Comparison of ENCODE assay signal across 8 cellular contexts in genomic region chr21:25421327-25422028, GRCh38.
DNase-seq lines count a peak whose midpoint lies in the region; ATAC-seq and TF ChIP-seq lines count a peak whose summit lies in the region.

No MANE protein-coding gene starts in this region.

- no peak overlapping the region for H3K9ac ChIP-seq in fibroblast of lung (ENCODE audit: insufficient read depth, low read length)

- H3K79me2 ChIP-seq in fibroblast of lung (ENCODE audit: control insufficient read depth, insufficient read depth, low read length): no peaks in the 10 kb centered on the region

- H3K36me3 Mint-ChIP-seq in activated CD4-positive, alpha-beta memory T cell treated with anti-CD3 and anti-CD28 coated beads for 36 hours: peaks cover 3% of the 10 kb centered on the region

- H3K4me3 ChIP-seq in BJ (ENCODE audit: low read depth, low read length): no peak overlapping the region
- no peak overlapping the region for H3K4me3 ChIP-seq in fibroblast of lung (replicated peaks in 1 of 4; ENCODE audit: control extremely low read depth in 1 of 4, insufficient read depth in 1 of 4, low read depth in 3 of 4, low read length in 4 of 4)

- no peaks in the 10 kb centered on the region for H3K4me1 ChIP-seq in fibroblast of lung (ENCODE audit: control insufficient read depth, extremely low read depth, insufficient read depth, low read length)

- no peaks in the 10 kb centered on the region for H3K9me3 ChIP-seq in fibroblast of lung (ENCODE audit: control insufficient read depth, insufficient read depth, low read depth, low read length)

- no peaks in the 10 kb centered on the region for H3K9me3 Mint-ChIP-seq in activated CD4-positive, alpha-beta memory T cell treated with anti-CD3 and anti-CD28 coated beads for 36 hours

- H3K27ac ChIP-seq in fibroblast of lung (ENCODE audit: insufficient read depth, low read length): no peak overlapping the region

- H3K4me1 Mint-ChIP-seq in activated CD4-positive, alpha-beta memory T cell treated with anti-CD3 and anti-CD28 coated beads for 36 hours (ENCODE audit: low read depth): peaks cover 62% of the 10 kb centered on the region

- TF ChIP-seq CTCF in BJ (IDR thresholded peaks at IDR 0.05; ENCODE audit: insufficient read depth, low read depth, low read length) (peak; percentile 31), fibroblast of lung (conservative IDR thresholded peaks at IDR 0.05 in 1 of 2, IDR thresholded peaks at IDR 0.05 in 1 of 2; ENCODE audit: low read depth in 1 of 2, low read length in 2 of 2) (peak; percentile 55 to 74)

- H2AFZ ChIP-seq in fibroblast of lung (ENCODE audit: low read length): no peak overlapping the region

- H4K20me1 ChIP-seq in fibroblast of lung (ENCODE audit: control insufficient read depth, extremely low read depth, insufficient read depth, low read length): no peaks in the 10 kb centered on the region

- H3K4me2 ChIP-seq in fibroblast of lung (ENCODE audit: extremely low read depth, insufficient read depth, low read length): no peak overlapping the region

- H3K27me3 ChIP-seq in BJ (ENCODE audit: control insufficient read depth, insufficient read depth, low read length): 0 out of 2 replicates have a peak, but pooled peaks cover 2% of the 10 kb centered on the region
- no peaks in the 10 kb centered on the region for H3K27me3 ChIP-seq in fibroblast of lung (ENCODE audit: control insufficient read depth, insufficient read depth, low read length)

- POLR2A ChIA-PET in BJ (lab: Charles Lee): no interaction called here
- POLR2A ChIA-PET in activated CD4-positive, alpha-beta memory T cell treated with anti-CD3 and anti-CD28 coated beads for 36 hours (lab: Charles Lee): interaction anchor here (0.6 to 6.6 kb wide), 15 partner anchors 25 to 161 kb away, joined by 3 to 67 read pairs (median 3); no protein-coding TSS in a partner anchor

- CTCF ChIA-PET in BJ (lab: Yijun Ruan, JAX): no interaction called here
- CTCF ChIA-PET in activated CD4-positive, alpha-beta memory T cell treated with anti-CD3 and anti-CD28 coated beads for 36 hours (lab: Charles Lee): interaction anchor here (0.6 to 3.5 kb wide), 17 partner anchors 21 to 187 kb away, joined by 3 to 11 read pairs (median 3); no protein-coding TSS in a partner anchor

- H3K27ac Mint-ChIP-seq in activated CD4-positive, alpha-beta memory T cell treated with anti-CD3 and anti-CD28 coated beads for 36 hours: peak overlapping the region; percentile 89

- intact Hi-C loops in activated CD4-positive, alpha-beta memory T cell treated with anti-CD3 and anti-CD28 coated beads for 36 hours (cut with micrococcal nuclease): loop anchor here (1.0 kb wide), 12 partner anchors 25 to 313 kb away; partner anchors contain the start of genes ATP5PF and GABPA

- H3K4me3 Mint-ChIP-seq in activated CD4-positive, alpha-beta memory T cell treated with anti-CD3 and anti-CD28 coated beads for 36 hours: peak overlapping the region; percentile 67

- H3K36me3 ChIP-seq in BJ (ENCODE audit: control insufficient read depth, insufficient read depth, low read length) (no peaks in the 10 kb centered on the region), fibroblast of lung (ENCODE audit: control insufficient read depth, insufficient read depth, low read length) (no peaks in the 10 kb centered on the region)

- ATAC-seq in GM18861 (IDR thresholded peaks at IDR 0.05; ENCODE audit: unreplicated experiment): peak; percentile 61
- peak; percentile 65 for ATAC-seq in HG03025 (IDR thresholded peaks at IDR 0.05; ENCODE audit: low FRiP score, unreplicated experiment)

- H3K27me3 Mint-ChIP-seq in activated CD4-positive, alpha-beta memory T cell treated with anti-CD3 and anti-CD28 coated beads for 36 hours: no peaks in the 10 kb centered on the region

- DNase-seq in BJ (ENCODE audit: low read depth) (no peak), NCI-H460 (ENCODE audit: extremely low read depth, low read depth) (peak; percentile 24), fibroblast of lung (ENCODE audit: low read depth in 2 of 2) (peak; percentile 26 to 76), KG1 (lab: John Stamatoyannopoulos, UW) (no peak)
- peak; percentile 79 for DNase-seq in activated CD4-positive, alpha-beta memory T cell treated with anti-CD3 and anti-CD28 coated beads for 36 hours
- peak; percentile 57 to 68 for DNase-seq in stimulated activated CD4-positive, alpha-beta T cell treated with anti-CD3 and anti-CD28 coated beads, Interleukin-2, amount 100 ng/mL, for 24 hours

Comparison
In these comparisons a context has a peak if more than half of its experiments do, and no peak if none do; other contexts are left out.
1. DNase-seq: peak in NCI-H460 (single experiment), activated CD4-positive, alpha-beta memory T cell treated with anti-CD3 and anti-CD28 coated beads for 36 hours (single experiment), fibroblast of lung (2 of 2) and stimulated activated CD4-positive, alpha-beta T cell treated with anti-CD3 and anti-CD28 coated beads, Interleukin-2, amount 100 ng/mL, for 24 hours (2 of 2); none in BJ (single experiment) and KG1 (single experiment).